14 cellular contexts compared by ENCODE assay signal in the genomic region with DNA sequence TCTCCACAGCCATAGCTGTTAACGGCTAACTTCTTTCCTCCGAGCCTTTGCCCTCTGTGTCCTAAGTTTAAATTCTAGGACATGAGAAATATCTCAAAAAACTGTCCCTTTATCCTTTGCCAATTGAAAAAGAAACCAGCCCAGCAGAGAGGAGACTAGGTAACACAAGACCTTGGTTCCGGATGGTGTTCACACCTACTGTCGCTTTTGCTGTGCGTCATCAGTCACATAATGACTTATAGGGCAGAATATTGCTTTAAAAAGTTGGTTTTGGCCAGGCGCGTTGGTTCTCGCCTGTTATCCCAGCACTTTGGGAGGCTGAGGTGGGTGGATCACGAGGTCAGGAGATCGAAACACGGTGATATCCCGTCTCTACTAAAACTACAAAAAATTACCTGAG.
DNase-seq lines count a peak whose midpoint lies in the region; ATAC-seq and TF ChIP-seq lines count a peak whose summit lies in the region.
"Had no signal": no experiment of that assay in that cellular context is flagged by ENCODE, and none has a peak within 500 bp of the region (broad histone marks: within the 10 kb centered on the region; RNA-seq: fewer than 3 reads in every experiment).

No MANE protein-coding gene starts in this region.

- H3K9me3 ChIP-seq in CD4-positive, CD25-positive, alpha-beta regulatory T cell (ENCODE audit: control insufficient read depth in 2 of 2, low read length in 2 of 2), result no peaks in the 10 kb centered on the region
- H3K9me3 ChIP-seq in PC-9 (ENCODE audit: insufficient read depth, low read depth), result no peaks in the 10 kb centered on the region
- H3K9me3 ChIP-seq: SJSA1 had no signal

- no peak overlapping the region for H2AFZ ChIP-seq in PC-9

- DNase-seq in CD4-positive, CD25-positive, alpha-beta regulatory T cell, result peak in 2 of 3 donors; percentile 8 to 71
- peak; percentile 51 for DNase-seq in activated CD4-positive, alpha-beta memory T cell treated with anti-CD3 and anti-CD28 coated beads for 36 hours
- DNase-seq in mucosa of gallbladder (ENCODE audit: low spot score) (no peak), PC-9 (no peak), activated gamma-delta T cell treated with Interleukin-2 at 50 U/mL for 16 hours (no peak)
- no peak for DNase-seq in activated effector memory CD4-positive, alpha-beta T cell treated with Interleukin-2 at 50 U/mL for 16 hours
- DNase-seq: KG1, kidney glomerular epithelial cell, NCI-H2029, retina had no signal

- H3K4me1 Mint-ChIP-seq in CD4-positive, CD25-positive, alpha-beta regulatory T cell, result peaks cover 15 to 26% (median 20%) of the 10 kb centered on the region in 4 donors
- H3K4me1 Mint-ChIP-seq in activated CD4-positive, alpha-beta memory T cell treated with anti-CD3 and anti-CD28 coated beads for 36 hours (ENCODE audit: low read depth), result peaks cover 23% of the 10 kb centered on the region
- H3K4me1 Mint-ChIP-seq: brain had no signal

- POLR2A ChIA-PET in activated CD4-positive, alpha-beta memory T cell treated with anti-CD3 and anti-CD28 coated beads for 36 hours (lab: Charles Lee), result interaction anchor here (1.0 kb wide), 1 partner anchor 29 kb away, joined by 3 read pairs; no protein-coding TSS in a partner anchor
- POLR2A ChIA-PET in PC-9 (lab: Charles Lee; ENCODE audit: unreplicated experiment), result no interaction called here

- H3K27me3 ChIP-seq in CD4-positive, CD25-positive, alpha-beta regulatory T cell (ENCODE audit: control insufficient read depth, insufficient read depth, low read length), result no peaks in the 10 kb centered on the region
- no peaks in the 10 kb centered on the region for H3K27me3 ChIP-seq in PC-9 (ENCODE audit: insufficient read depth, low read depth)
- H3K27me3 ChIP-seq: SJSA1 had no signal

- H3K4me3 Mint-ChIP-seq in CD4-positive, CD25-positive, alpha-beta regulatory T cell, result peak overlapping the region in 3 of 4 donors; percentile 73 to 92 (median 77)
- H3K4me3 Mint-ChIP-seq in activated CD4-positive, alpha-beta memory T cell treated with anti-CD3 and anti-CD28 coated beads for 36 hours, result peak overlapping the region; percentile 12
- H3K4me3 Mint-ChIP-seq: brain had no signal

- no peaks in the 10 kb centered on the region for H4K20me1 ChIP-seq in PC-9 (ENCODE audit: insufficient read depth)

- no peaks in the 10 kb centered on the region for H3K79me2 ChIP-seq in PC-9 (ENCODE audit: low read depth)

- H3K36me3 ChIP-seq in CD4-positive, CD25-positive, alpha-beta regulatory T cell (ENCODE audit: control insufficient read depth, insufficient read depth, low read length), result no peaks in the 10 kb centered on the region
- no peaks in the 10 kb centered on the region for H3K36me3 ChIP-seq in PC-9 (ENCODE audit: low read depth)

- peak overlapping the region; percentile 37 to 80 (median 40) for H3K27ac Mint-ChIP-seq in CD4-positive, CD25-positive, alpha-beta regulatory T cell
- peak overlapping the region; percentile 8 for H3K27ac Mint-ChIP-seq in activated CD4-positive, alpha-beta memory T cell treated with anti-CD3 and anti-CD28 coated beads for 36 hours

- H3K36me3 Mint-ChIP-seq in CD4-positive, CD25-positive, alpha-beta regulatory T cell, result no peaks in the 10 kb centered on the region
- H3K36me3 Mint-ChIP-seq in activated CD4-positive, alpha-beta memory T cell treated with anti-CD3 and anti-CD28 coated beads for 36 hours, result peaks cover 1% of the 10 kb centered on the region
- H3K36me3 Mint-ChIP-seq: brain had no signal

- CTCF ChIA-PET in activated CD4-positive, alpha-beta memory T cell treated with anti-CD3 and anti-CD28 coated beads for 36 hours (lab: Charles Lee), result interaction anchor here (0.6 kb wide), 1 partner anchor 137 kb away, joined by 5 read pairs; no protein-coding TSS in a partner anchor
- CTCF ChIA-PET in PC-9 (lab: Charles Lee), result no interaction called here

- no TSS peak for BruUV-seq in PC-9 (replicated peaks; lab: Mats Ljungman, UMichigan)

- peaks cover 0 to 3% (median 0%) of the 10 kb centered on the region in 7 donors for H3K9me3 Mint-ChIP-seq in CD4-positive, CD25-positive, alpha-beta regulatory T cell
- H3K9me3 Mint-ChIP-seq in activated CD4-positive, alpha-beta memory T cell treated with anti-CD3 and anti-CD28 coated beads for 36 hours, result no peaks in the 10 kb centered on the region
- H3K9me3 Mint-ChIP-seq: brain had no signal

- peaks cover 5% of the 10 kb centered on the region for H3K4me1 ChIP-seq in CD4-positive, CD25-positive, alpha-beta regulatory T cell (ENCODE audit: control insufficient read depth, insufficient read depth, low read length, poor library complexity, severe bottlenecking)
- H3K4me1 ChIP-seq in PC-9 (replicated peaks; ENCODE audit: insufficient read depth), result no peaks in the 10 kb centered on the region

- no peak overlapping the region for H3K4me2 ChIP-seq in PC-9

- H3K27me3 Mint-ChIP-seq in CD4-positive, CD25-positive, alpha-beta regulatory T cell, result no peaks in the 10 kb centered on the region
- H3K27me3 Mint-ChIP-seq in activated CD4-positive, alpha-beta memory T cell treated with anti-CD3 and anti-CD28 coated beads for 36 hours, result no peaks in the 10 kb centered on the region
- H3K27me3 Mint-ChIP-seq: brain had no signal

- peaks cover 6% of the 10 kb centered on the region; the same call in 1 of the 2 replicates for H3F3A ChIP-seq in PC-9 (ENCODE audit: insufficient read depth, low read depth)

- H3K9me2 ChIP-seq in PC-9 (ENCODE audit: insufficient read depth), result peaks cover 5% of the 10 kb centered on the region; the same call in 1 of the 2 replicates

- ATAC-seq in CD4-positive, CD25-positive, alpha-beta regulatory T cell (ENCODE audit: low read depth in 2 of 2), result no peak
- ATAC-seq in GM18502 (IDR thresholded peaks at IDR 0.05; ENCODE audit: poor library complexity, unreplicated experiment) (peak; percentile 68), HG02870 (IDR thresholded peaks at IDR 0.05; ENCODE audit: unreplicated experiment) (peak; percentile 32)

- intact Hi-C loops in activated CD4-positive, alpha-beta memory T cell treated with anti-CD3 and anti-CD28 coated beads for 36 hours (cut with micrococcal nuclease), result loop anchor here (2.0 to 10.0 kb wide), 5 partner anchors 43 to 446 kb away; partner anchors contain the start of gene OLA1
- intact Hi-C loops in PC-9 (cut with micrococcal nuclease; ENCODE audit: unreplicated experiment), result no loop called here

- no peak for TF ChIP-seq CTCF in PC-9 (conservative IDR thresholded peaks at IDR 0.05)

- no peak overlapping the region for H3K27ac ChIP-seq in CD4-positive, CD25-positive, alpha-beta regulatory T cell (ENCODE audit: insufficient read depth, low read length, poor library complexity, severe bottlenecking)
- no peak overlapping the region for H3K27ac ChIP-seq in PC-9
- H3K27ac ChIP-seq: SJSA1 had no signal

- H3K4me3 ChIP-seq in CD4-positive, CD25-positive, alpha-beta regulatory T cell (ENCODE audit: low read depth, low read length), result peak overlapping the region; percentile 46
- H3K4me3 ChIP-seq in PC-9, result no peak overlapping the region
- H3K4me3 ChIP-seq: SJSA1 had no signal

Comparison
In these comparisons a context has a peak if more than half of its experiments do, and no peak if none do; other contexts are left out.
1. ATAC-seq: peak in GM18502 (single experiment) and HG02870 (single experiment); none in CD4-positive, CD25-positive, alpha-beta regulatory T cell (0 of 2).
2. DNase-seq: peak in CD4-positive, CD25-positive, alpha-beta regulatory T cell (2 of 3) and activated CD4-positive, alpha-beta memory T cell treated with anti-CD3 and anti-CD28 coated beads for 36 hours (single experiment); none in mucosa of gallbladder (single experiment), PC-9 (0 of 2), activated gamma-delta T cell treated with Interleukin-2 at 50 U/mL for 16 hours (single experiment) and activated effector memory CD4-positive, alpha-beta T cell treated with Interleukin-2 at 50 U/mL for 16 hours (single experiment).